8 cellular contexts compared by ENCODE assay signal in the genomic region with DNA sequence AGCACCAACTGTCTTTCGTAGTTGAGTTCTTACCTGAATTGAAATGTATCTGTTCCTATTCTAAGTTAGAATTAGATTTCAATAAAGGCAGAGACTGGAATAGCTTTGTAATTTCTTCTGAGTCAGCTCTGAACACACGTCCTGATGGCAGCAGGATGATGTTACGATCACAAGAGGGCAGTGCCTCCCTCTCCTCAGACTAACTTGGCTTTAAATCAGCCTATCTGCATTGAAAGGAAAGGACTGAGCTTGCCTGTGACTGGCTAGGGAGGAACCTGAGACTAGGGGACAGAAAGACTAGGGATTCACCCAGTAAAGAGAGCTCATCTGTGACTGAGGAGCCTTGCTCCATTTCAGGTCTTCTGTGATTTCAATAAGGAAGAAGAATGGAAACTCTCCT.
A peak's percentile ranks its signal among the peaks of the same experiment; 100 is the strongest.
DNase-seq lines count a peak whose midpoint lies in the region; ATAC-seq and TF ChIP-seq lines count a peak whose summit lies in the region.

No MANE protein-coding gene starts in this region.

- in situ Hi-C loops in GM13976 (cut with MboI; ENCODE audit: low sequenced_read_pairs, unreplicated experiment): no loop called here

- no peak overlapping the region for H3K27ac ChIP-seq in cardiac muscle cell
- H3K27ac ChIP-seq in heart right ventricle: no peak overlapping the region
- H3K27ac ChIP-seq in epithelial cell of prostate: no peak overlapping the region
- no peak overlapping the region for H3K27ac ChIP-seq in thymus (ENCODE audit: low read depth)

- DNase-seq in cardiac muscle cell (ENCODE audit: low read depth in 1 of 2, low spot score in 1 of 2) (peak; percentile 5 to 43), heart right ventricle (no peak), T follicular helper cell (ENCODE audit: low read depth) (peak; percentile 12), epithelial cell of prostate (ENCODE audit: low read depth, low spot score) (peak; percentile 10), NCI-H1436 treated with DMSO at 0.1 percent for 48 hours (lab: John Stamatoyannopoulos, UW) (no peak), GM13976 (ENCODE audit: low spot score) (no peak)

- H3K27me3 ChIP-seq in cardiac muscle cell: no peaks in the 10 kb centered on the region
- peaks cover 0 to 19% (median 0%) of the 10 kb centered on the region in 7 donors for H3K27me3 ChIP-seq in heart right ventricle
- no peaks in the 10 kb centered on the region for H3K27me3 ChIP-seq in thymus (ENCODE audit: control insufficient read depth, insufficient read depth)

- H3K9me3 ChIP-seq in cardiac muscle cell (ENCODE audit: low read depth): no peaks in the 10 kb centered on the region
- H3K9me3 ChIP-seq in heart right ventricle: no peaks in the 10 kb centered on the region
- no peaks in the 10 kb centered on the region for H3K9me3 ChIP-seq in thymus (ENCODE audit: control insufficient read depth)

- TF ChIP-seq CTCF in cardiac muscle cell (IDR thresholded peaks at IDR 0.05; ENCODE audit: low read depth, low read length) (peak; percentile 16), heart right ventricle (IDR thresholded peaks at IDR 0.05) (peak in 2 of 9 donors; percentile 12 to 23), GM13976 (IDR thresholded peaks at IDR 0.05; ENCODE audit: borderline replicate concordance, control extremely low read depth, extremely low read depth, insufficient read depth, missing control alignments) (no peak)

- H3K4me3 ChIP-seq in cardiac muscle cell: no peak overlapping the region
- H3K4me3 ChIP-seq in heart right ventricle: no peak overlapping the region
- peak overlapping the region; percentile 40 for H3K4me3 ChIP-seq in thymus (ENCODE audit: low read length)

- H3K36me3 ChIP-seq in cardiac muscle cell (no peaks in the 10 kb centered on the region), heart right ventricle (no peaks in the 10 kb centered on the region), thymus (ENCODE audit: control insufficient read depth, insufficient read depth) (no peaks in the 10 kb centered on the region)

- intact Hi-C loops in heart right ventricle (cut with DNase I): no loop called here

- 29 to 34% methylated on average over 3 of the region's 3 CpGs for WGBS in heart right ventricle, 2 donors
- 45% methylated on average over 3 of the region's 3 CpGs for WGBS in thymus

- ATAC-seq in heart right ventricle (no peak), GM18520 (IDR thresholded peaks at IDR 0.05; ENCODE audit: unreplicated experiment) (no peak)

- H3K4me1 ChIP-seq in cardiac muscle cell (ENCODE audit: low read depth) (no peaks in the 10 kb centered on the region), heart right ventricle (no peaks in the 10 kb centered on the region), thymus (ENCODE audit: control insufficient read depth, insufficient read depth, low read length) (no peaks in the 10 kb centered on the region)

Comparison
In these comparisons a context has a peak if more than half of its experiments do, and no peak if none do; other contexts are left out.
1. DNase-seq: peak in cardiac muscle cell (2 of 2), T follicular helper cell (single experiment) and epithelial cell of prostate (single experiment); none in heart right ventricle (0 of 2), NCI-H1436 treated with DMSO at 0.1 percent for 48 hours (single experiment) and GM13976 (single experiment).